Comparison of ENCODE assay signal across 14 cellular contexts in genomic region chr7:458511-459245, GRCh38.
DNase-seq lines count a peak whose midpoint lies in the region; ATAC-seq and TF ChIP-seq lines count a peak whose summit lies in the region.
"Had no signal": no experiment of that assay in that cellular context is flagged by ENCODE, and none has a peak within 500 bp of the region (broad histone marks: within the 10 kb centered on the region; RNA-seq: fewer than 3 reads in every experiment).

No MANE protein-coding gene starts in this region.

- POLR2A ChIA-PET in WTC11 (lab: Charles Lee) = no interaction called here

- intact Hi-C loops in Right ventricle myocardium inferior (cut with DNase I) (no loop called here), left ventricle myocardium inferior (cut with micrococcal nuclease) (no loop called here)

- H3K27ac ChIP-seq in left ventricle myocardium inferior (replicated peaks) = no peak overlapping the region

- H3K4me1 ChIP-seq in left ventricle myocardium inferior = peaks cover 25% of the 10 kb centered on the region

- no peaks in the 10 kb centered on the region; the same call in 1 of the 2 replicates for H3K27me3 Mint-ChIP-seq in WTC11 (ENCODE audit: low read depth)

- CTCF ChIA-PET in WTC11 (lab: Charles Lee) = no interaction called here

- TF ChIP-seq CTCF in left ventricle myocardium inferior (IDR thresholded peaks at IDR 0.05; ENCODE audit: borderline replicate concordance) (no peak), WTC11 (IDR thresholded peaks at IDR 0.05) (no peak)

- peaks cover 36% of the 10 kb centered on the region for H3K27me3 ChIP-seq in left ventricle myocardium inferior (ENCODE audit: low read depth)

- H3K27ac Mint-ChIP-seq in WTC11 = no peak overlapping the region
- H3K27ac Mint-ChIP-seq in stimulated activated effector memory CD8-positive, alpha-beta T cell treated with anti-CD3 and anti-CD28 coated beads, Interleukin-12 subunit alpha, Interleukin-12 subunit beta, amount 100 ng/mL, for 72 hours = no peak overlapping the region

- H3K36me3 ChIP-seq in left ventricle myocardium inferior = no peaks in the 10 kb centered on the region

- H3K4me3 ChIP-seq in left ventricle myocardium inferior = no peak overlapping the region

- ATAC-seq in Right ventricle myocardium inferior (peak; percentile 27), WTC11 (no peak), left lobe of liver (peak; percentile 21), GM18870 (IDR thresholded peaks at IDR 0.05; ENCODE audit: unreplicated experiment) (no peak)
- ATAC-seq in stimulated activated effector memory CD8-positive, alpha-beta T cell treated with anti-CD3 and anti-CD28 coated beads, Interleukin-12 subunit alpha, Interleukin-12 subunit beta, amount 100 ng/mL, for 72 hours = peak; percentile 19

- no peaks in the 10 kb centered on the region for H3K36me3 Mint-ChIP-seq in WTC11
- no peaks in the 10 kb centered on the region for H3K36me3 Mint-ChIP-seq in stimulated activated effector memory CD8-positive, alpha-beta T cell treated with anti-CD3 and anti-CD28 coated beads, Interleukin-12 subunit alpha, Interleukin-12 subunit beta, amount 100 ng/mL, for 72 hours
- H3K36me3 Mint-ChIP-seq: CD14-positive monocyte had no signal

- no peak for DNase-seq in Right ventricle myocardium inferior (ENCODE audit: missing footprints)
- DNase-seq in left ventricle myocardium inferior = no peak
- peak; percentile 5 for DNase-seq in WTC11 (ENCODE audit: low spot score)
- no peak for DNase-seq in left lobe of liver (ENCODE audit: low spot score)
- no peak for DNase-seq in stimulated activated effector memory CD8-positive, alpha-beta T cell treated with anti-CD3 and anti-CD28 coated beads, Interleukin-12 subunit alpha, Interleukin-12 subunit beta, amount 100 ng/mL, for 72 hours (ENCODE audit: low spot score in 2 of 2)
- DNase-seq in activated CD8-positive, alpha-beta memory T cell treated with anti-CD3 and anti-CD28 coated beads for 24 hours = no peak
- DNase-seq in NCI-H82 treated with DMSO at 0.1 percent for 48 hours (lab: John Stamatoyannopoulos, UW; ENCODE audit: unreplicated experiment) = no peak
- DNase-seq: Caco-2, DMS53, KBM-7, NCI-H1092, NCI-H69 had no signal

- no peaks in the 10 kb centered on the region for H3K9me3 ChIP-seq in left ventricle myocardium inferior (replicated peaks)
- H3K9me3 ChIP-seq: Caco-2 had no signal

- no peaks in the 10 kb centered on the region for H3K9me3 Mint-ChIP-seq in WTC11
- H3K9me3 Mint-ChIP-seq in stimulated activated effector memory CD8-positive, alpha-beta T cell treated with anti-CD3 and anti-CD28 coated beads, Interleukin-12 subunit alpha, Interleukin-12 subunit beta, amount 100 ng/mL, for 72 hours = no peaks in the 10 kb centered on the region

- peaks cover 15% of the 10 kb centered on the region for H3K4me1 Mint-ChIP-seq in WTC11
- H3K4me1 Mint-ChIP-seq in stimulated activated effector memory CD8-positive, alpha-beta T cell treated with anti-CD3 and anti-CD28 coated beads, Interleukin-12 subunit alpha, Interleukin-12 subunit beta, amount 100 ng/mL, for 72 hours = no peaks in the 10 kb centered on the region
- H3K4me1 Mint-ChIP-seq: CD14-positive monocyte had no signal

- H3K4me3 Mint-ChIP-seq in WTC11 = no peak overlapping the region
- no peak overlapping the region for H3K4me3 Mint-ChIP-seq in stimulated activated effector memory CD8-positive, alpha-beta T cell treated with anti-CD3 and anti-CD28 coated beads, Interleukin-12 subunit alpha, Interleukin-12 subunit beta, amount 100 ng/mL, for 72 hours
- H3K4me3 Mint-ChIP-seq: CD14-positive monocyte had no signal

TF ChIP-seq in WTC11, 78 proteins besides CTCF, POLR2A, EP300 and RAD21:
- no peak for TF ChIP-seq ELF4 (CRISPR knock-in tag; IDR thresholded peaks at IDR 0.05; ENCODE audit: low read depth)
- no peak for TF ChIP-seq PREB (CRISPR knock-in tag; IDR thresholded peaks at IDR 0.05; ENCODE audit: borderline replicate concordance)
- TF ChIP-seq ZNF423 (CRISPR knock-in tag; IDR thresholded peaks at IDR 0.05) = no peak
- TF ChIP-seq PRRX2 (CRISPR knock-in tag; IDR thresholded peaks at IDR 0.05) = no peak
- no peak for TF ChIP-seq ETV6 (CRISPR knock-in tag; IDR thresholded peaks at IDR 0.05)
- TF ChIP-seq, protein P1, sequence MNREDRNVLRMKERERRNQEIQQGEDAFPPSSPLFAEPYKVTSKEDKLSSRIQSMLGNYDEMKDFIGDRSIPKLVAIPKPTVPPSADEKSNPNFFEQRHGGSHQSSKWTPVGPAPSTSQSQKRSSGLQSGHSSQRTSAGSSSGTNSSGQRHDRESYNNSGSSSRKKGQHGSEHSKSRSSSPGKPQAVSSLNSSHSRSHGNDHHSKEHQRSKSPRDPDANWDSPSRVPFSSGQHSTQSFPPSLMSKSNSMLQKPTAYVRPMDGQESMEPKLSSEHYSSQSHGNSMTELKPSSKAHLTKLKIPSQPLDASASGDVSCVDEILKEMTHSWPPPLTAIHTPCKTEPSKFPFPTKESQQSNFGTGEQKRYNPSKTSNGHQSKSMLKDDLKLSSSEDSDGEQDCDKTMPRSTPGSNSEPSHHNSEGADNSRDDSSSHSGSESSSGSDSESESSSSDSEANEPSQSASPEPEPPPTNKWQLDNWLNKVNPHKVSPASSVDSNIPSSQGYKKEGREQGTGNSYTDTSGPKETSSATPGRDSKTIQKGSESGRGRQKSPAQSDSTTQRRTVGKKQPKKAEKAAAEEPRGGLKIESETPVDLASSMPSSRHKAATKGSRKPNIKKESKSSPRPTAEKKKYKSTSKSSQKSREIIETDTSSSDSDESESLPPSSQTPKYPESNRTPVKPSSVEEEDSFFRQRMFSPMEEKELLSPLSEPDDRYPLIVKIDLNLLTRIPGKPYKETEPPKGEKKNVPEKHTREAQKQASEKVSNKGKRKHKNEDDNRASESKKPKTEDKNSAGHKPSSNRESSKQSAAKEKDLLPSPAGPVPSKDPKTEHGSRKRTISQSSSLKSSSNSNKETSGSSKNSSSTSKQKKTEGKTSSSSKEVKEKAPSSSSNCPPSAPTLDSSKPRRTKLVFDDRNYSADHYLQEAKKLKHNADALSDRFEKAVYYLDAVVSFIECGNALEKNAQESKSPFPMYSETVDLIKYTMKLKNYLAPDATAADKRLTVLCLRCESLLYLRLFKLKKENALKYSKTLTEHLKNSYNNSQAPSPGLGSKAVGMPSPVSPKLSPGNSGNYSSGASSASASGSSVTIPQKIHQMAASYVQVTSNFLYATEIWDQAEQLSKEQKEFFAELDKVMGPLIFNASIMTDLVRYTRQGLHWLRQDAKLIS (CRISPR knock-in tag; IDR thresholded peaks at IDR 0.05; ENCODE audit: borderline replicate concordance) = no peak
- no peak for TF ChIP-seq OVOL2 (CRISPR knock-in tag; IDR thresholded peaks at IDR 0.05; ENCODE audit: borderline replicate concordance)
- TF ChIP-seq ZNF396 (CRISPR knock-in tag; IDR thresholded peaks at IDR 0.05; ENCODE audit: borderline replicate concordance) = no peak
- TF ChIP-seq NR2C2 (CRISPR knock-in tag; IDR thresholded peaks at IDR 0.05) = no peak
- no peak for TF ChIP-seq TP53 (CRISPR knock-in tag; IDR thresholded peaks at IDR 0.05)
- TF ChIP-seq, protein P2, sequence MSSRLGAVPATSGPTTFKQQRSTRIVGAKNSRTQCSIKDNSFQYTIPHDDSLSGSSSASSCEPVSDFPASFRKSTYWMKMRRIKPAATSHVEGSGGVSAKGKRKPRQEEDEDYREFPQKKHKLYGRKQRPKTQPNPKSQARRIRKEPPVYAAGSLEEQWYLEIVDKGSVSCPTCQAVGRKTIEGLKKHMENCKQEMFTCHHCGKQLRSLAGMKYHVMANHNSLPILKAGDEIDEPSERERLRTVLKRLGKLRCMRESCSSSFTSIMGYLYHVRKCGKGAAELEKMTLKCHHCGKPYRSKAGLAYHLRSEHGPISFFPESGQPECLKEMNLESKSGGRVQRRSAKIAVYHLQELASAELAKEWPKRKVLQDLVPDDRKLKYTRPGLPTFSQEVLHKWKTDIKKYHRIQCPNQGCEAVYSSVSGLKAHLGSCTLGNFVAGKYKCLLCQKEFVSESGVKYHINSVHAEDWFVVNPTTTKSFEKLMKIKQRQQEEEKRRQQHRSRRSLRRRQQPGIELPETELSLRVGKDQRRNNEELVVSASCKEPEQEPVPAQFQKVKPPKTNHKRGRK (CRISPR knock-in tag; IDR thresholded peaks at IDR 0.05; ENCODE audit: borderline replicate concordance) = no peak
- TF ChIP-seq ZNF121 (CRISPR knock-in tag; IDR thresholded peaks at IDR 0.05) = no peak
- TF ChIP-seq, protein P3, sequence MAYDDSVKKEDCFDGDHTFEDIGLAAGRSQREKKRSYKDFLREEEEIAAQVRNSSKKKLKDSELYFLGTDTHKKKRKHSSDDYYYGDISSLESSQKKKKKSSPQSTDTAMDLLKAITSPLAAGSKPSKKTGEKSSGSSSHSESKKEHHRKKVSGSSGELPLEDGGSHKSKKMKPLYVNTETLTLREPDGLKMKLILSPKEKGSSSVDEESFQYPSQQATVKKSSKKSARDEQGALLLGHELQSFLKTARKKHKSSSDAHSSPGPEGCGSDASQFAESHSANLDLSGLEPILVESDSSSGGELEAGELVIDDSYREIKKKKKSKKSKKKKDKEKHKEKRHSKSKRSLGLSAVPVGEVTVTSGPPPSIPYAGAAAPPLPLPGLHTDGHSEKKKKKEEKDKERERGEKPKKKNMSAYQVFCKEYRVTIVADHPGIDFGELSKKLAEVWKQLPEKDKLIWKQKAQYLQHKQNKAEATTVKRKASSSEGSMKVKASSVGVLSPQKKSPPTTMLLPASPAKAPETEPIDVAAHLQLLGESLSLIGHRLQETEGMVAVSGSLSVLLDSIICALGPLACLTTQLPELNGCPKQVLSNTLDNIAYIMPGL (CRISPR knock-in tag; IDR thresholded peaks at IDR 0.05) = no peak
TF ChIP-seq in WTC11: peak in this region for 0.

Comparison
In these comparisons a context has a peak if more than half of its experiments do, and no peak if none do; other contexts are left out.
1. ATAC-seq: peak in Right ventricle myocardium inferior (single experiment), left lobe of liver (single experiment) and stimulated activated effector memory CD8-positive, alpha-beta T cell treated with anti-CD3 and anti-CD28 coated beads, Interleukin-12 subunit alpha, Interleukin-12 subunit beta, amount 100 ng/mL, for 72 hours (single experiment); none in WTC11 (single experiment) and GM18870 (single experiment).